ENCODE assay signal across 9 cellular contexts in genomic region chr1:2429780-2430591, GRCh38. TPM values are rescaled to one million over a fixed set of nuclear protein-coding genes. Genes with fewer than 3 reads are reported as not detected.
DNase-seq lines count a peak whose midpoint lies in the region; ATAC-seq and TF ChIP-seq lines count a peak whose summit lies in the region.
"Had no signal": no experiment of that assay in that cellular context is flagged by ENCODE, and none has a peak within 500 bp of the region (broad histone marks: within the 10 kb centered on the region; RNA-seq: fewer than 3 reads in every experiment).

No MANE protein-coding gene starts in this region.

- no peak for TF ChIP-seq POLR2A in stomach (IDR thresholded peaks at IDR 0.05)

- H3K4me1 Mint-ChIP-seq in WTC11 = no peaks in the 10 kb centered on the region

- peaks cover 0 to 12% (median 10%) of the 10 kb centered on the region in 4 donors for H3K9me3 ChIP-seq in stomach
- H3K9me3 ChIP-seq: upper lobe of right lung had no signal

- H3K27ac ChIP-seq in stomach = no peak overlapping the region
- H3K27ac ChIP-seq: upper lobe of right lung had no signal

- in situ Hi-C loops in GM13977 (cut with MboI; ENCODE audit: low pct_unique_long_range_greater_than_20kb, low sequenced_read_pairs, unreplicated experiment) = no loop called here

- H3K27ac Mint-ChIP-seq in WTC11 = no peak overlapping the region

- TF ChIP-seq EP300 in stomach (IDR thresholded peaks at IDR 0.05) = no peak

- CTCF ChIA-PET in WTC11 (lab: Charles Lee) = interaction anchor here (0.5 to 1.7 kb wide), 12 partner anchors 10 to 995 kb away, joined by 3 to 9 read pairs (median 4); partner anchors contain the start of gene PANK4

- H3K36me3 Mint-ChIP-seq in WTC11 = no peaks in the 10 kb centered on the region

- H3K27me3 ChIP-seq in stomach = peaks cover 3 to 93% (median 44%) of the 10 kb centered on the region in 3 donors

- POLR2A ChIA-PET in WTC11 (lab: Charles Lee) = no interaction called here

- WGBS in stomach, 5 donors = 81 to 88% (median 84%) methylated on average over 16 to 20 of the region's 20 CpGs

- peak; percentile 15 for TF ChIP-seq CTCF in AG09319 (IDR thresholded peaks at IDR 0.05; ENCODE audit: low read depth, low read length)
- peak; percentile 35 for TF ChIP-seq CTCF in GM13977 (IDR thresholded peaks at IDR 0.05; ENCODE audit: extremely low read depth, insufficient read depth, missing control alignments)
- peak; percentile 55 for TF ChIP-seq CTCF in WTC11 (IDR thresholded peaks at IDR 0.05)
- TF ChIP-seq CTCF in stomach (IDR thresholded peaks at IDR 0.05) = no peak

- intact Hi-C loops in stomach (cut with DNase I; ENCODE audit: low total_unique reads) = loop anchor here (10.0 kb wide), 1 partner anchor 185 kb away; no protein-coding TSS in a partner anchor
- intact Hi-C loops in cardiac septum (cut with DNase I) = loop anchor here (10.0 kb wide), 1 partner anchor 375 kb away; the partner anchor contains the start of gene TTC34

- peaks cover 11% of the 10 kb centered on the region for H3K9me3 Mint-ChIP-seq in WTC11

- H3K4me1 ChIP-seq in stomach = no peaks in the 10 kb centered on the region
- H3K4me1 ChIP-seq: upper lobe of right lung had no signal

- H3K36me3 ChIP-seq in stomach = no peaks in the 10 kb centered on the region
- H3K36me3 ChIP-seq: upper lobe of right lung had no signal

- ATAC-seq in WTC11 = peak; percentile 57
- no peak for ATAC-seq in GM21786 (IDR thresholded peaks at IDR 0.05; ENCODE audit: unreplicated experiment)
- ATAC-seq: upper lobe of right lung had no signal

- H3K4me3 Mint-ChIP-seq in WTC11 = no peak overlapping the region

- H3K27me3 Mint-ChIP-seq in WTC11 (ENCODE audit: low read depth) = no peaks in the 10 kb centered on the region

- no peak overlapping the region for H3K4me3 ChIP-seq in stomach
- H3K4me3 ChIP-seq: upper lobe of right lung had no signal

- no peak for DNase-seq in AG09319 (ENCODE audit: extremely low read depth, low read depth)
- no peak for DNase-seq in GM13977 (ENCODE audit: low spot score)
- peak; percentile 58 for DNase-seq in WTC11 (ENCODE audit: low spot score)
- peak; percentile 71 for DNase-seq in iPS-NIHi11 (ENCODE audit: low spot score)
- DNase-seq in stomach = no peak
- DNase-seq in HuH-7 (ENCODE audit: low spot score) = no peak
- no peak for DNase-seq in cardiac septum (ENCODE audit: low spot score)
- DNase-seq: upper lobe of right lung had no signal

TF ChIP-seq in WTC11, 78 proteins besides CTCF, POLR2A, EP300 and RAD21:
- TF ChIP-seq ZNF121 (CRISPR knock-in tag; IDR thresholded peaks at IDR 0.05) = 0 out of 2 replicates have a peak, but pooled peaks have one; percentile 24
- no peak for TF ChIP-seq HMGXB4 (CRISPR knock-in tag; IDR thresholded peaks at IDR 0.05)
- no peak for TF ChIP-seq ZNF219 (CRISPR knock-in tag; IDR thresholded peaks at IDR 0.05; ENCODE audit: borderline replicate concordance)

RNA-seq across cellular contexts. Expression of gene PEX10, which starts 17.6 kb away (rescaled TPM):
- total RNA-seq in WTC11 (2021) = 28.6 to 31.7 TPM (median 29.3 TPM) in 3 replicates
- total RNA-seq in stomach = 10 to 100 TPM in 3 of 5 donors, 1 to 10 TPM in 1, under 1 TPM in 1; 0.87 to 27.2 (median 17.6) TPM
- 10 to 100 TPM; 14.8 to 16.5 (median 15.0) TPM for polyA plus RNA-seq in stomach
- 18.1 TPM for total RNA-seq in cardiac septum

RNA-seq across cellular contexts. Expression of gene RER1, which starts 38.3 kb away (rescaled TPM):
- total RNA-seq in WTC11 (2021) (72.1 to 80.4 TPM (median 79.8 TPM) in 3 replicates), stomach (10 to 100 TPM; 58.2 to 73.6 (median 69.6) TPM), cardiac septum (81.9 TPM)
- 10 to 100 TPM; 38.2 to 63.8 (median 53.3) TPM for polyA plus RNA-seq in stomach

RNA-seq across cellular contexts. Expression of gene MORN1, which starts 38.6 kb away (rescaled TPM):
- 14.5 to 19.7 TPM (median 18.5 TPM) in 3 replicates for total RNA-seq in WTC11 (2021)
- 10 to 100 TPM in 3 of 5 donors, 1 to 10 TPM in 2; 3.1 to 18.1 (median 15.8) TPM for total RNA-seq in stomach
- 1 to 10 TPM; 2.6 to 5.7 (median 3.7) TPM for polyA plus RNA-seq in stomach
- total RNA-seq in cardiac septum = 3.6 TPM

RNA-seq across cellular contexts. Expression of gene PLCH2, which starts 46.1 kb away (rescaled TPM):
- total RNA-seq in WTC11 (2021) (0.05 to 0.18 TPM (median 0.17 TPM) in 3 replicates), stomach (1 to 10 TPM in 2 of 5 donors, under 1 TPM in 1, not detected in 2; 0.55 to 4.5 (median 1.3) TPM), cardiac septum (0.11 TPM)
- 10 to 100 TPM in 1 of 3 donors, under 1 TPM in 2; 0.75 to 24.9 (median 0.76) TPM for polyA plus RNA-seq in stomach

Comparison
In these comparisons a context has a peak if more than half of its experiments do, and no peak if none do; other contexts are left out.
1. DNase-seq: peak in WTC11 (single experiment) and iPS-NIHi11 (single experiment); none in AG09319 (single experiment), GM13977 (single experiment), stomach (single experiment), HuH-7 (single experiment) and cardiac septum (single experiment).
2. CTCF ChIP-seq: peak in AG09319 (single experiment), GM13977 (single experiment) and WTC11 (single experiment); none in stomach (0 of 7).